Comparison of ENCODE assay signal across 9 cellular contexts in the genomic region with DNA sequence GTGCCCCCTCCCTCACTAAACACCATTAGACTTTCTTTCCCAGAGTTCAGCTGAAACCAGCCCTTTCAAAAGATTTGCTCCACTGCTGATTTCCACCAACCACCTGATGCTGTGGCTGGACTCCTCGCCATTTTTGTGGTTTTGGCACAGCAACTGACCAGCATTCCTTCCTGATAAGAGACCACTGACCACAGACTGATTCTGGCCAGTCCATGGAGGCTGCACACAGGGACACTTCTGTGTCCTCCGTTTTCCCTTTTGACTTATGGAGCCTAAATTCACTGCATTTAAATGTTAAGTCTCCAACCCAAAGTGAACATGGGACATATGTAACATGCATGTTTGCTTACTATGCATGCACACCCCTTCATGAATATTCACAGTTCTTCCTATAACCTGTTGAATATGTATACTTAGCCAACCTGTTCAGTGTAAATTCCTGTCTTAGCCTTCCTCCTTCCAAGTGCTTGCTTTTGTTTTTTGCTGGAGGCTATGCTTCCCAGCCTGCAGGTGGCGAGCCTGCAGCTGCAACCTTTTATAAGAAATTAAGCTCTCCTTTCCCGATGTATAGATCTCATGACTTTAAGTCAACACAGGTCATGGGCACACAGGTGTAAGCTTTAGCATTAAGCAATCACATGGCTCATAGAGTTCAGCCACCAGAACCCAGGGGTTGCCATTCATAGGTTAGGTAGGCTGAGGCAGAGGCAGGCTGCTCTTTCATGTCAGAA.
A peak's percentile ranks its signal among the peaks of the same experiment; 100 is the strongest.
DNase-seq lines count a peak whose midpoint lies in the region; ATAC-seq, FAIRE-seq and TF ChIP-seq lines count a peak whose summit lies in the region.
"Had no signal": no experiment of that assay in that cellular context is flagged by ENCODE, and none has a peak within 500 bp of the region (broad histone marks: within the 10 kb centered on the region; RNA-seq: fewer than 3 reads in every experiment).

No MANE protein-coding gene starts in this region.

- H3K4me3 ChIP-seq in HepG2 (replicated peaks in 1 of 3; ENCODE audit: insufficient read depth in 1 of 3, low read depth in 2 of 3, low read length in 3 of 3): peak overlapping the region in 1 of 3 experiments; percentile 34; a peak in 1 of 6 replicates
- no peak overlapping the region for H3K4me3 ChIP-seq in right lobe of liver
- no peak overlapping the region for H3K4me3 ChIP-seq in OCI-LY1 (ENCODE audit: low read depth, low read length, poor library complexity, severe bottlenecking)
- no peak overlapping the region for H3K4me3 ChIP-seq in fibroblast of lung (replicated peaks in 1 of 4; ENCODE audit: control extremely low read depth in 1 of 4, insufficient read depth in 1 of 4, low read depth in 3 of 4, low read length in 4 of 4)

- POLR2A ChIA-PET in HepG2 (lab: Yijun Ruan, JAX): interaction anchor here (1.6 kb wide), 1 partner anchor 107 kb away, joined by 8 read pairs; no protein-coding TSS in a partner anchor

- no TSS peak for BruUV-seq in HepG2 (replicated peaks; lab: Mats Ljungman, UMichigan)

- H3K36me3 ChIP-seq in HepG2 (replicated peaks in 1 of 2; ENCODE audit: control insufficient read depth in 1 of 2, insufficient read depth in 2 of 2, low read length in 2 of 2): no peaks in the 10 kb centered on the region
- H3K36me3 ChIP-seq in right lobe of liver: no peaks in the 10 kb centered on the region
- no peaks in the 10 kb centered on the region for H3K36me3 ChIP-seq in OCI-LY1 (ENCODE audit: insufficient read depth, low read length)
- H3K36me3 ChIP-seq in fibroblast of lung (ENCODE audit: control insufficient read depth, insufficient read depth, low read length): no peaks in the 10 kb centered on the region

- H3K27ac ChIP-seq in HepG2 (ENCODE audit: extremely low read length, insufficient read depth, low read length): peak overlapping the region; percentile 84
- no peak overlapping the region for H3K27ac ChIP-seq in right lobe of liver
- H3K27ac ChIP-seq in OCI-LY1 (ENCODE audit: low read depth, low read length, poor library complexity, severe bottlenecking): no peak overlapping the region
- no peak overlapping the region for H3K27ac ChIP-seq in fibroblast of lung (ENCODE audit: insufficient read depth, low read length)

- H3K27me3 ChIP-seq in HepG2 (ENCODE audit: control insufficient read depth in 1 of 2, insufficient read depth in 2 of 2, low read length in 2 of 2) (no peaks in the 10 kb centered on the region), right lobe of liver (no peaks in the 10 kb centered on the region), OCI-LY1 (ENCODE audit: insufficient read depth, low read length) (0 out of 2 replicates have a peak, but pooled peaks cover 5% of the 10 kb centered on the region), fibroblast of lung (ENCODE audit: control insufficient read depth, insufficient read depth, low read length) (peaks cover 11% of the 10 kb centered on the region)

- TF ChIP-seq POLR2A in HepG2 (IDR thresholded peaks at IDR 0.05; ENCODE audit: insufficient read depth in 1 of 2, low read depth in 2 of 2, low read length in 2 of 2): peak in 1 of 2 experiments; percentile 55; a peak in 2 of 4 replicates
- no peak for TF ChIP-seq POLR2A in right lobe of liver (IDR thresholded peaks at IDR 0.05)

- TF ChIP-seq RAD21 in HepG2 (CRISPR knock-in tag; IDR thresholded peaks at IDR 0.05): no peak

- peak overlapping the region; percentile 73 for H3K4me2 ChIP-seq in HepG2 (ENCODE audit: low read depth, low read length)
- H3K4me2 ChIP-seq in OCI-LY1 (ENCODE audit: low read length): no peak overlapping the region
- H3K4me2 ChIP-seq in fibroblast of lung (ENCODE audit: extremely low read depth, insufficient read depth, low read length): no peak overlapping the region

- H3K9me3 ChIP-seq in HepG2 (ENCODE audit: low read length): no peaks in the 10 kb centered on the region
- no peaks in the 10 kb centered on the region for H3K9me3 ChIP-seq in right lobe of liver
- no peaks in the 10 kb centered on the region for H3K9me3 ChIP-seq in OCI-LY1 (ENCODE audit: low read length)
- H3K9me3 ChIP-seq in fibroblast of lung (ENCODE audit: control insufficient read depth, insufficient read depth, low read depth, low read length): no peaks in the 10 kb centered on the region

- FAIRE-seq in HepG2 (lab: Jason Lieb, UNC): peak; percentile 72

- H4K20me1 ChIP-seq in HepG2 (ENCODE audit: insufficient read depth, low read length) (no peaks in the 10 kb centered on the region), OCI-LY1 (ENCODE audit: insufficient read depth, low read length) (no peaks in the 10 kb centered on the region), fibroblast of lung (ENCODE audit: control insufficient read depth, extremely low read depth, insufficient read depth, low read length) (no peaks in the 10 kb centered on the region)

- TF ChIP-seq CTCF in HepG2 (CRISPR knock-in tag; IDR thresholded peaks at IDR 0.05) (peak; percentile 49), right lobe of liver (IDR thresholded peaks at IDR 0.05) (peak in 1 of 4 donors; percentile 10), OCI-LY1 (IDR thresholded peaks at IDR 0.05; ENCODE audit: low read length) (0 out of 2 replicates have a peak, but pooled peaks have one; percentile 7), fibroblast of lung (conservative IDR thresholded peaks at IDR 0.05 in 1 of 2, IDR thresholded peaks at IDR 0.05 in 1 of 2; ENCODE audit: low read depth in 1 of 2, low read length in 2 of 2) (peak in 1 of 2 donors; percentile 41)

- CTCF ChIA-PET in HepG2 (lab: Yijun Ruan, JAX; ENCODE audit: low intra/inter-chr PET ratio, low total read pairs): no interaction called here

- H3K9me2 ChIP-seq in OCI-LY1 (ENCODE audit: low read depth, low read length): no peaks in the 10 kb centered on the region

- H3F3A ChIP-seq in OCI-LY1 (ENCODE audit: insufficient read depth, low read length): no peaks in the 10 kb centered on the region

- DNase-seq in HepG2 (ENCODE audit: low spot score) (peak; percentile 81), right lobe of liver (no peak), fibroblast of lung (ENCODE audit: low read depth in 2 of 2) (peak; percentile 38 to 89), NAMALWA (ENCODE audit: low spot score) (no peak), posterior vena cava (ENCODE audit: low spot score) (no peak)
- DNase-seq in activated T-cell treated with anti-CD3 and anti-CD28 coated beads, Interleukin-2, amount 50 U/mL, for 48 hours: no peak
- DNase-seq: activated CD4-positive, alpha-beta T cell treated with anti-CD3 and anti-CD28 coated beads, Interleukin-2, amount 10 ng/mL, durations not matched to agents 24 days and 14 days had no signal

- H3K9ac ChIP-seq in HepG2 (ENCODE audit: insufficient read depth, low read depth, low read length) (peak overlapping the region; percentile 61), OCI-LY1 (ENCODE audit: low read length) (no peak overlapping the region), fibroblast of lung (ENCODE audit: insufficient read depth, low read length) (no peak overlapping the region)

- intact Hi-C loops in HepG2 (cut with micrococcal nuclease; ENCODE audit: unreplicated experiment) (loop anchor here (1.0 to 10.0 kb wide), 4 partner anchors 33 to 330 kb away; a partner anchor contains a TSS), right lobe of liver (cut with DNase I) (no loop called here), posterior vena cava (cut with DNase I) (no loop called here)

- ATAC-seq in HepG2 (peak; percentile 56), right lobe of liver (no peak), HG02885 (IDR thresholded peaks at IDR 0.05; ENCODE audit: poor library complexity, unreplicated experiment) (no peak)

- H3K79me2 ChIP-seq in HepG2 (ENCODE audit: insufficient read depth, low read length) (no peaks in the 10 kb centered on the region), OCI-LY1 (ENCODE audit: insufficient read depth, low read length) (no peaks in the 10 kb centered on the region), fibroblast of lung (ENCODE audit: control insufficient read depth, insufficient read depth, low read length) (no peaks in the 10 kb centered on the region)

- TF ChIP-seq EP300 in HepG2 (IDR thresholded peaks at IDR 0.05; ENCODE audit: low read depth in 2 of 2, low read length in 2 of 2) (peak in 1 of 2 experiments; percentile 31; a peak in 1 of 4 replicates), HepG2 (CRISPR knock-in tag; IDR thresholded peaks at IDR 0.05; ENCODE audit: borderline replicate concordance) (no peak)

- whole genome bisulfite sequencing in HepG2 (ENCODE audit: low lambda C conversion rate): 28% methylated on average over 4 of the region's 4 CpGs
- WGBS in right lobe of liver (ENCODE audit: insufficient coverage, low coverage, low lambda C conversion rate, missing lambda C conversion rate): 32% methylated on average over 4 of the region's 4 CpGs

- peak overlapping the region; percentile 43 for H2AFZ ChIP-seq in HepG2 (ENCODE audit: low read length)
- H2AFZ ChIP-seq in OCI-LY1 (ENCODE audit: low read length): no peak overlapping the region
- no peak overlapping the region for H2AFZ ChIP-seq in fibroblast of lung (ENCODE audit: low read length)

- in situ Hi-C loops in HepG2 (cut with HindIII; ENCODE audit: extremely low pct_ligation_motif_present, low pct_unique_long_range_greater_than_20kb): no loop called here

- H3K4me1 ChIP-seq in HepG2 (ENCODE audit: insufficient read depth, low read length): peaks cover 81% of the 10 kb centered on the region
- H3K4me1 ChIP-seq in right lobe of liver: no peaks in the 10 kb centered on the region
- H3K4me1 ChIP-seq in OCI-LY1 (ENCODE audit: insufficient read depth, low read length, severe bottlenecking): no peaks in the 10 kb centered on the region
- no peaks in the 10 kb centered on the region for H3K4me1 ChIP-seq in fibroblast of lung (ENCODE audit: control insufficient read depth, extremely low read depth, insufficient read depth, low read length)

TF ChIP-seq in HepG2, 621 proteins besides CTCF, POLR2A, EP300 and RAD21 (continues in another document):
- no peak for TF ChIP-seq ZBTB7A (CRISPR knock-in tag; IDR thresholded peaks at IDR 0.05)
- no peak for TF ChIP-seq ZBTB20 (CRISPR knock-in tag; IDR thresholded peaks at IDR 0.05; ENCODE audit: borderline replicate concordance, low read depth)
- no peak for TF ChIP-seq SP4 (CRISPR knock-in tag; IDR thresholded peaks at IDR 0.05)
- TF ChIP-seq, protein P1, sequence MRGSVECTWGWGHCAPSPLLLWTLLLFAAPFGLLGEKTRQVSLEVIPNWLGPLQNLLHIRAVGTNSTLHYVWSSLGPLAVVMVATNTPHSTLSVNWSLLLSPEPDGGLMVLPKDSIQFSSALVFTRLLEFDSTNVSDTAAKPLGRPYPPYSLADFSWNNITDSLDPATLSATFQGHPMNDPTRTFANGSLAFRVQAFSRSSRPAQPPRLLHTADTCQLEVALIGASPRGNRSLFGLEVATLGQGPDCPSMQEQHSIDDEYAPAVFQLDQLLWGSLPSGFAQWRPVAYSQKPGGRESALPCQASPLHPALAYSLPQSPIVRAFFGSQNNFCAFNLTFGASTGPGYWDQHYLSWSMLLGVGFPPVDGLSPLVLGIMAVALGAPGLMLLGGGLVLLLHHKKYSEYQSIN (CRISPR knock-in tag; IDR thresholded peaks at IDR 0.05; ENCODE audit: borderline replicate concordance): no peak
- no peak for TF ChIP-seq ETV6 (CRISPR knock-in tag; conservative IDR thresholded peaks at IDR 0.05)
- TF ChIP-seq ZNF333 (CRISPR knock-in tag; IDR thresholded peaks at IDR 0.05; ENCODE audit: borderline replicate concordance): no peak
- TF ChIP-seq NR2F6 (IDR thresholded peaks at IDR 0.05): no peak
- no peak; the same call in 1 of the 2 replicates for TF ChIP-seq NR2F6 (CRISPR knock-in tag; IDR thresholded peaks at IDR 0.05)
- no peak for TF ChIP-seq MXD4 (CRISPR knock-in tag; IDR thresholded peaks at IDR 0.05)

Comparison
In these comparisons a context has a peak if more than half of its experiments do, and no peak if none do; other contexts are left out.
1. DNase-seq: peak in HepG2 (single experiment) and fibroblast of lung (2 of 2); none in right lobe of liver (0 of 3), activated T-cell treated with anti-CD3 and anti-CD28 coated beads, Interleukin-2, amount 50 U/mL, for 48 hours (0 of 2), NAMALWA (single experiment) and posterior vena cava (single experiment).